Comparison of ENCODE assay signal across 12 cellular contexts in the genomic region with DNA sequence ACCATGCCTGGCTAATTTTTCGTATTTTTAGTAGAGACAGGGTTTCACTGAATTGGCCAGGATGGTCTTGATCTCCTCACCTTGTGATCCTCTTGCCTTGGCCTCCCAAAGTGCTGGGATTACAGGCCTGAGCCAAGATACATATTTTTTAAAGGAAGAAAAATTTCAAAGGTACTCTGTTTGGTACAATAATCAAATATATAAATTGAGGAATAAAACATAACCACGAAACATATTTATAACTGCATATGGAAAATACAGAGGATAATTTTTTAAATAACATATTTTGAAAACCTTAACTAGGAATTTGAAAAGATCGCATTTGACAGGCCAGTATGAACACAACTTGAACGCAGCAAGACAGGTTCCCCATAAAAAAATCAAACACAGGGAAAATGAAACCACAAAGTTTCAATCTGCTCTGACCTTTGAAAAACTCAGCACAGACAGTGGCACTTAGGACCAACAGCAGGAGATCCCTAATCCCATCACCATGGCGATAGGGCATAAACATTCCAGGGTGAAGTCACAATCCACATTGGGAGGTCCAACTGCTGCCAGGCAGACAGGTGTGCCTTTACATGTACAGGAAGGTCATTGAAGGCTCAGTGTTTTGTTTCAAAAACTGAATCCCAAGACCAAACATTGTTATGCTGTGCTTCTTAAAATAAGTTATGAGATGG. TPM values are rescaled to one million over a fixed set of nuclear protein-coding genes. Genes with fewer than 3 reads are reported as not detected.
DNase-seq lines count a peak whose midpoint lies in the region; ATAC-seq, FAIRE-seq and TF ChIP-seq lines count a peak whose summit lies in the region.
"Not testable (repeated sequence)": the region's sequence is repeated elsewhere in the genome, so short reads cannot be mapped to it uniquely, and the experiment has no call there.
"Had no signal": no experiment of that assay in that cellular context is flagged by ENCODE, and none has a peak within 500 bp of the region (broad histone marks: within the 10 kb centered on the region; RNA-seq: fewer than 3 reads in every experiment).

No MANE protein-coding gene starts in this region.

- TF ChIP-seq CTCF in H1 (IDR thresholded peaks at IDR 0.05; ENCODE audit: control extremely low read depth in 1 of 3, insufficient read depth in 1 of 3, low read depth in 1 of 3, low read length in 3 of 3) = not testable (repeated sequence)

- FAIRE-seq in H1 (lab: Jason Lieb, UNC) (peak; percentile 100), islet of Langerhans (lab: Jason Lieb, UNC) (peak; percentile 100)

- H3K23ac ChIP-seq in H1 (ENCODE audit: insufficient read length) = not testable (repeated sequence)

- H3K27me3 Mint-ChIP-seq in CD4-positive, CD25-positive, alpha-beta regulatory T cell; activated T-helper 17 cell treated with anti-CD3 and anti-CD28 coated beads, Interleukin-2, amount 50 U/mL, for 72 hours: not testable (repeated sequence)

- H2AFZ ChIP-seq in H1 (ENCODE audit: low read length) = not testable (repeated sequence)

- not testable (repeated sequence) for H2BK15ac ChIP-seq in H1 (ENCODE audit: low read length)

- H3K4me3 ChIP-seq in CD4-positive, CD25-positive, alpha-beta regulatory T cell (ENCODE audit: low read depth, low read length); H1 (ENCODE audit: extremely low read depth in 1 of 4, insufficient read depth in 2 of 4, low read depth in 3 of 4, low read length in 4 of 4): not testable (repeated sequence)

- not testable (repeated sequence) for H4K8ac ChIP-seq in H1 (ENCODE audit: extremely low read depth, insufficient read depth, low read length)

- H3K9ac ChIP-seq in H1 (replicated peaks in 1 of 4; ENCODE audit: extremely low read depth in 1 of 4, low read depth in 3 of 4, low read length in 3 of 4) = not testable (repeated sequence)

- H3K14ac ChIP-seq in H1 (ENCODE audit: insufficient read length) = not testable (repeated sequence)

- H3K27ac ChIP-seq in CD4-positive, CD25-positive, alpha-beta regulatory T cell (ENCODE audit: insufficient read depth, low read length, poor library complexity, severe bottlenecking); H1 (ENCODE audit: low read depth, low read length): not testable (repeated sequence)

- not testable (repeated sequence) for TF ChIP-seq EP300 in H1 (IDR thresholded peaks at IDR 0.05; ENCODE audit: borderline replicate concordance in 1 of 2, low read depth in 2 of 2, low read length in 2 of 2)

- H3K4me2 ChIP-seq in H1 (ENCODE audit: insufficient read depth in 1 of 2, low read depth in 2 of 2, low read length in 2 of 2) = not testable (repeated sequence)

- not testable (repeated sequence) for H3K27me3 ChIP-seq in CD4-positive, CD25-positive, alpha-beta regulatory T cell (ENCODE audit: control insufficient read depth, insufficient read depth, low read length); H1 (replicated peaks in 1 of 4; ENCODE audit: control insufficient read depth in 3 of 4, extremely low read depth in 1 of 4, insufficient read depth in 3 of 4, low read length in 3 of 4)

- not testable (repeated sequence) for TF ChIP-seq RAD21 in H1 (IDR thresholded peaks at IDR 0.05 in 1 of 2, conservative IDR thresholded peaks at IDR 0.05 in 1 of 2; ENCODE audit: low read depth in 2 of 2, low read length in 2 of 2)

- not testable (repeated sequence) for H4K5ac ChIP-seq in H1 (ENCODE audit: insufficient read length, low read depth, low read length)

- not testable (repeated sequence) for H3K36me3 Mint-ChIP-seq in CD4-positive, CD25-positive, alpha-beta regulatory T cell; activated T-helper 17 cell treated with anti-CD3 and anti-CD28 coated beads, Interleukin-2, amount 50 U/mL, for 72 hours (ENCODE audit: low read depth)

- not testable (repeated sequence) for H3K79me1 ChIP-seq in H1 (ENCODE audit: low read depth, low read length)

- not testable (repeated sequence) for H3K4ac ChIP-seq in H1 (replicated peaks; ENCODE audit: insufficient read length, low read depth, low read length)

- H3K27ac Mint-ChIP-seq in CD4-positive, CD25-positive, alpha-beta regulatory T cell; activated T-helper 17 cell treated with anti-CD3 and anti-CD28 coated beads, Interleukin-2, amount 50 U/mL, for 72 hours: not testable (repeated sequence)

- ATAC-seq in CD4-positive, CD25-positive, alpha-beta regulatory T cell (ENCODE audit: low read depth in 2 of 2) = peak; percentile 31 to 43
- ATAC-seq in GM19043 (IDR thresholded peaks at IDR 0.05; ENCODE audit: low read depth, unreplicated experiment) (peak; percentile 66), GM21515 (IDR thresholded peaks at IDR 0.05; ENCODE audit: unreplicated experiment) (peak; percentile 97), HG02759 (IDR thresholded peaks at IDR 0.05; ENCODE audit: unreplicated experiment) (peak; percentile 72)
- peak; percentile 42 for ATAC-seq in activated T-helper 17 cell treated with anti-CD3 and anti-CD28 coated beads, Interleukin-2, amount 50 U/mL, for 72 hours (replicated peaks)
- ATAC-seq in stimulated activated naive CD8-positive, alpha-beta T cell treated with anti-CD3 and anti-CD28 coated beads, Interleukin-15, Interleukin-2, amounts not matched to agents 100 U/mL and 50 U/mL, for 24 hours = peak; percentile 63

- not testable (repeated sequence) for H3K79me2 ChIP-seq in H1 (ENCODE audit: control insufficient read depth in 1 of 2, insufficient read depth in 2 of 2, low read length in 2 of 2)

- not testable (repeated sequence) for H3K36me3 ChIP-seq in CD4-positive, CD25-positive, alpha-beta regulatory T cell (ENCODE audit: control insufficient read depth, insufficient read depth, low read length); H1 (ENCODE audit: control insufficient read depth in 2 of 4, insufficient read depth in 4 of 4, low read length in 3 of 4)

- not testable (repeated sequence) for H2BK120ac ChIP-seq in H1 (replicated peaks; ENCODE audit: low read depth, low read length)

- not testable (repeated sequence) for H3K4me1 ChIP-seq in CD4-positive, CD25-positive, alpha-beta regulatory T cell (ENCODE audit: control insufficient read depth, insufficient read depth, low read length, poor library complexity, severe bottlenecking); H1 (replicated peaks in 1 of 4; ENCODE audit: control insufficient read depth in 3 of 4, insufficient read depth in 4 of 4, low read length in 3 of 4)

- H3K18ac ChIP-seq in H1 (ENCODE audit: extremely low read depth, low read length) = not testable (repeated sequence)

- not testable (repeated sequence) for H3K23me2 ChIP-seq in H1 (ENCODE audit: low read depth, low read length)

- not testable (repeated sequence) for H3K9me3 Mint-ChIP-seq in CD4-positive, CD25-positive, alpha-beta regulatory T cell; activated T-helper 17 cell treated with anti-CD3 and anti-CD28 coated beads, Interleukin-2, amount 50 U/mL, for 72 hours

- H2BK12ac ChIP-seq in H1 (ENCODE audit: low read depth, low read length) = not testable (repeated sequence)

- not testable (repeated sequence) for H3K4me3 Mint-ChIP-seq in CD4-positive, CD25-positive, alpha-beta regulatory T cell; activated T-helper 17 cell treated with anti-CD3 and anti-CD28 coated beads, Interleukin-2, amount 50 U/mL, for 72 hours

- not testable (repeated sequence) for H2AK5ac ChIP-seq in H1 (ENCODE audit: low read depth, low read length)

- H3K9me3 ChIP-seq in CD4-positive, CD25-positive, alpha-beta regulatory T cell (ENCODE audit: control insufficient read depth in 2 of 2, low read length in 2 of 2); H1 (ENCODE audit: insufficient read depth in 2 of 2, low read depth in 1 of 2, low read length in 1 of 2): not testable (repeated sequence)

- DNase-seq in CD4-positive, CD25-positive, alpha-beta regulatory T cell; H1 (ENCODE audit: low read depth in 1 of 2, low spot score in 2 of 2); stimulated activated naive CD8-positive, alpha-beta T cell treated with anti-CD3 and anti-CD28 coated beads, Interleukin-15, Interleukin-2, amounts not matched to agents 100 U/mL and 50 U/mL, for 24 hours: not testable (repeated sequence)

- not testable (repeated sequence) for H3K56ac ChIP-seq in H1 (replicated peaks; ENCODE audit: insufficient read length, low read depth, low read length)

- not testable (repeated sequence) for H3K4me1 Mint-ChIP-seq in CD4-positive, CD25-positive, alpha-beta regulatory T cell; activated T-helper 17 cell treated with anti-CD3 and anti-CD28 coated beads, Interleukin-2, amount 50 U/mL, for 72 hours

- not testable (repeated sequence) for H2BK20ac ChIP-seq in H1 (ENCODE audit: low read length)

- not testable (repeated sequence) for H2BK5ac ChIP-seq in H1 (ENCODE audit: low read depth, low read length)

- POLR2A ChIA-PET in H1 (lab: Charles Lee; ENCODE audit: partially characterized antibody) = not testable (repeated sequence)

- TF ChIP-seq POLR2A in H1 (IDR thresholded peaks at IDR 0.05; ENCODE audit: control extremely low read depth in 1 of 2, low read depth in 2 of 2, low read length in 2 of 2) = not testable (repeated sequence)

- no CpG with 5 or more reads among the region's 5 CpGs for WGBS in H1 (ENCODE audit: extremely low coverage in 1 of 2, insufficient coverage in 1 of 2, insufficient read length in 1 of 2, insufficient replicate concordance in 2 of 2, low coverage in 1 of 2, low lambda C conversion rate in 2 of 2, missing lambda C conversion rate in 1 of 2), 2 experiments

- not testable (repeated sequence) for H4K20me1 ChIP-seq in H1 (replicated peaks in 1 of 2; ENCODE audit: control insufficient read depth in 1 of 2, insufficient read depth in 2 of 2, low read length in 2 of 2)

- CTCF ChIA-PET in H1 (lab: Charles Lee; ENCODE audit: partially characterized antibody) = not testable (repeated sequence)

- not testable (repeated sequence) for H4K91ac ChIP-seq in H1 (replicated peaks; ENCODE audit: insufficient read length, low read length)

RNA-seq across cellular contexts. Expression of gene DGCR6, which starts 15.5 kb away (rescaled TPM):
- total RNA-seq in CD4-positive, CD25-positive, alpha-beta regulatory T cell = 6.5 TPM
- 1 to 10 TPM in 1 of 4 donors, under 1 TPM in 3; 0.07 to 1.8 (median 0.47) TPM for polyA plus RNA-seq in CD4-positive, CD25-positive, alpha-beta regulatory T cell
- under 1 TPM; 0.32 to 0.61 TPM for total RNA-seq in activated T-helper 17 cell treated with anti-CD3 and anti-CD28 coated beads, Interleukin-2, amount 50 U/mL, for 72 hours
- 0.82 and 0.96 TPM in 2 replicates for total RNA-seq in H1 (2021; fragmentation: NEBNext Ultra II Directional; extraction: Animal tissue kit (Norgen Biotek cat#: 25700))
- polyA plus RNA-seq in H1 (2011; rRNA removed) = 1.7 and 2.3 TPM in 2 replicates
- polyA plus RNA-seq in H1 (2011; cell fraction: cytosol; rRNA removed) = 2.4 TPM
- 5.4 TPM for polyA plus RNA-seq in H1 (2011; cell fraction: nucleus; rRNA removed)
- polyA plus RNA-seq in H1 (2012, experiment 1 of 2) = 1.1 to 2.1 TPM (median 1.3 TPM) in 4 replicates
- polyA plus RNA-seq in H1 (2012, experiment 2 of 2) = 1.0 TPM
- polyA plus RNA-seq in H1 (2013, experiment 1 of 2) = 0.65 TPM
- polyA plus RNA-seq in H1 (2013, experiment 2 of 2) = 0.52 TPM
- polyA minus RNA-seq in H1 (2011; rRNA and poly(A)+ RNA removed) = 1.00 and 1.8 TPM in 2 replicates
- polyA minus RNA-seq in H1 (2011; cell fraction: cytosol; rRNA and poly(A)+ RNA removed) = 2.0 TPM
- polyA minus RNA-seq in H1 (2011; cell fraction: nucleus; rRNA and poly(A)+ RNA removed) = 4.7 TPM

RNA-seq across cellular contexts. Expression of gene PRODH, which starts 45.4 kb away (rescaled TPM):
- not detected for total RNA-seq in CD4-positive, CD25-positive, alpha-beta regulatory T cell
- polyA plus RNA-seq in CD4-positive, CD25-positive, alpha-beta regulatory T cell = not detected
- 1 to 10 TPM in 1 of 2 donors, not detected in 1; 1.1 TPM for total RNA-seq in activated T-helper 17 cell treated with anti-CD3 and anti-CD28 coated beads, Interleukin-2, amount 50 U/mL, for 72 hours
- 27.5 and 27.6 TPM in 2 replicates for total RNA-seq in H1 (2021; fragmentation: NEBNext Ultra II Directional; extraction: Animal tissue kit (Norgen Biotek cat#: 25700))
- polyA plus RNA-seq in H1 (2011; rRNA removed) = 45.6 and 80.9 TPM in 2 replicates
- polyA plus RNA-seq in H1 (2011; cell fraction: cytosol; rRNA removed) = 79.8 TPM
- polyA plus RNA-seq in H1 (2011; cell fraction: nucleus; rRNA removed) = 364 TPM
- 28.3 to 68.7 TPM (median 53.5 TPM) in 4 replicates for polyA plus RNA-seq in H1 (2012, experiment 1 of 2)
- 19.4 TPM for polyA plus RNA-seq in H1 (2012, experiment 2 of 2)
- polyA plus RNA-seq in H1 (2013, experiment 1 of 2) = 7.1 TPM
- 6.3 TPM for polyA plus RNA-seq in H1 (2013, experiment 2 of 2)
- polyA minus RNA-seq in H1 (2011; rRNA and poly(A)+ RNA removed) = 32.0 and 33.4 TPM in 2 replicates
- polyA minus RNA-seq in H1 (2011; cell fraction: cytosol; rRNA and poly(A)+ RNA removed) = 49.8 TPM
- polyA minus RNA-seq in H1 (2011; cell fraction: nucleus; rRNA and poly(A)+ RNA removed) = 99.3 TPM
- total RNA-seq: GM23248, IMR-90, OCI-LY7 had no signal
- polyA plus RNA-seq: BJ, GM23248 had no signal

Comparison
In these comparisons a context has a peak if more than half of its experiments do, and no peak if none do; other contexts are left out.
1. ATAC-seq: peak in every context shown above with its lines; median percentile 97 in GM21515; 72 in HG02759; 66 in GM19043; 63 in stimulated activated naive CD8-positive, alpha-beta T cell treated with anti-CD3 and anti-CD28 coated beads, Interleukin-15, Interleukin-2, amounts not matched to agents 100 U/mL and 50 U/mL, for 24 hours; 42 in activated T-helper 17 cell treated with anti-CD3 and anti-CD28 coated beads, Interleukin-2, amount 50 U/mL, for 72 hours; 37 in CD4-positive, CD25-positive, alpha-beta regulatory T cell.
2. RNA of gene PRODH, which starts 45.4 kb away (total RNA-seq): 27.5 to 27.6 TPM in H1; 1.1 TPM in activated T-helper 17 cell treated with anti-CD3 and anti-CD28 coated beads, Interleukin-2, amount 50 U/mL, for 72 hours and not detected in CD4-positive, CD25-positive, alpha-beta regulatory T cell (single experiment); every median in the first group is over 10 times any median in the second.